Comparison of ENCODE assay signal across 12 cellular contexts in the genomic region with DNA sequence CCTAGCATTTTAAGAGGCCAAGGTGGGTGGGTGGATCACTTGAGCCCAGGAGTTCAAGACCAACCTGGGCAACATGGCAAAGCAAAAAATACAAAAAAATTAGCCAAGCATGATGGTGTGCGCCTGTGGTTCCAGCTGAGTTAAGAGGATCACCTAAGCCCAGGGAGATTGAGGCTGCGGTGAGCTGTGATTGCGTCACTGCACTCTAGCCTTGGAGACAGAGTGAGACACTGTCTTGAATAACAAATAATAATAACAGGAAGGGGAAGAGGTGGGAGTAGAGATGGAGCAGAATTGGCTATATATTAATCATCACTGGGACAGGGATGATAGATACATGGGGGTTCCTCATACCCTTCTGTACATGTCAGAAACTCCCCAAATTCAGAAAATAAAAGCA. TPM values are rescaled to one million over a fixed set of nuclear protein-coding genes. Genes with fewer than 3 reads are reported as not detected.
DNase-seq lines count a peak whose midpoint lies in the region; ATAC-seq, FAIRE-seq and TF ChIP-seq lines count a peak whose summit lies in the region.
"Had no signal": no experiment of that assay in that cellular context is flagged by ENCODE, and none has a peak within 500 bp of the region (broad histone marks: within the 10 kb centered on the region; RNA-seq: fewer than 3 reads in every experiment).

No MANE protein-coding gene starts in this region.

- H3K4me2 ChIP-seq in GM23248 (ENCODE audit: unreplicated experiment), result no peak overlapping the region

- TF ChIP-seq CTCF in brain microvascular endothelial cell (IDR thresholded peaks at IDR 0.05; ENCODE audit: low read depth, low read length, missing control alignments), result no peak

- 84 to 85% methylated on average over 3 of the region's 3 CpGs for WGBS in GM23248 (ENCODE audit: low coverage in 1 of 2, low lambda C conversion rate in 2 of 2, missing lambda C conversion rate in 2 of 2), 2 experiments

- in situ Hi-C loops in GM23248 (cut with MboI) (no loop called here), brain microvascular endothelial cell (cut with HindIII; ENCODE audit: low pct_ligation_motif_present, low sequenced_read_pairs) (no loop called here)

- H3K36me3 ChIP-seq in GM23248 (ENCODE audit: low read depth), result peaks cover 32% of the 10 kb centered on the region
- H3K36me3 ChIP-seq in brain microvascular endothelial cell (replicated peaks), result peaks cover 7% of the 10 kb centered on the region

- ATAC-seq in T-cell (replicated peaks in 1 of 4) (peak in 3 of 4 experiments; percentile 56 to 83 (median 80)), HG03045 (IDR thresholded peaks at IDR 0.05; ENCODE audit: unreplicated experiment) (no peak)

- H3K9me2 ChIP-seq in GM23248 (ENCODE audit: insufficient read depth), result no peaks in the 10 kb centered on the region

- no peak overlapping the region for H2AFZ ChIP-seq in GM23248

- H3K27me3 ChIP-seq in GM23248 (replicated peaks; ENCODE audit: insufficient read depth), result no peaks in the 10 kb centered on the region
- H3K27me3 ChIP-seq in brain microvascular endothelial cell (replicated peaks), result no peaks in the 10 kb centered on the region
- H3K27me3 ChIP-seq: spleen had no signal

- H3K9ac ChIP-seq in GM23248, result no peak overlapping the region

- CTCF ChIA-PET in T-cell (lab: Charles Lee), result interaction anchor here in 1 of 2 donors (0.6 kb wide), 1 partner anchor 200 kb away, joined by 3 read pairs; no protein-coding TSS in a partner anchor

- peaks cover 29% of the 10 kb centered on the region for H3K4me1 ChIP-seq in GM23248 (ENCODE audit: insufficient read depth)

- DNase-seq in GM23248 (peak; percentile 61), T-cell (peak in 28 of 34 experiments; percentile 9 to 52 (median 24)), brain microvascular endothelial cell (peak; percentile 94), non-pigmented ciliary epithelial cell (ENCODE audit: low read depth) (peak; percentile 89), A172 (ENCODE audit: low spot score) (no peak), GM19239 (ENCODE audit: insufficient read length, low spot score) (no peak), NCI-H187 treated with DMSO at 0.1 percent for 48 hours (lab: John Stamatoyannopoulos, UW) (no peak)
- DNase-seq: amniotic stem cell, midbrain, NCI-H526, spleen had no signal

- no peak for FAIRE-seq in GM19239 (lab: Jason Lieb, UNC)

- H3K36me3 Mint-ChIP-seq in T-cell, result peaks cover 33% of the 10 kb centered on the region

- H3K4me3 Mint-ChIP-seq in T-cell, result no peak overlapping the region

- H3K4me3 ChIP-seq in GM23248 (no peak overlapping the region), brain microvascular endothelial cell (ENCODE audit: low read depth, low read length) (no peak overlapping the region)
- H3K4me3 ChIP-seq: spleen had no signal

- no peaks in the 10 kb centered on the region for H3K27me3 Mint-ChIP-seq in T-cell

- peak overlapping the region; percentile 37 for H3K27ac ChIP-seq in GM23248
- peak overlapping the region; percentile 80 for H3K27ac ChIP-seq in brain microvascular endothelial cell
- H3K27ac ChIP-seq: spleen had no signal

- POLR2A ChIA-PET in T-cell (lab: Charles Lee), result interaction anchor here in 1 of 2 donors (0.6 kb wide), 1 partner anchor 8 kb away, joined by 3 read pairs; no protein-coding TSS in a partner anchor

- H3K9me3 Mint-ChIP-seq in T-cell, result no peaks in the 10 kb centered on the region

- peaks cover 8 to 27% (median 22%) of the 10 kb centered on the region in 3 donors for H3K4me1 Mint-ChIP-seq in T-cell

- no peaks in the 10 kb centered on the region for H3K9me3 ChIP-seq in GM23248 (ENCODE audit: low read depth)
- H3K9me3 ChIP-seq: spleen had no signal

- H3F3A ChIP-seq in GM23248 (ENCODE audit: insufficient read depth), result peaks cover 24% of the 10 kb centered on the region; the same call in 1 of the 2 replicates

- peak overlapping the region; percentile 45 to 70 for H3K27ac Mint-ChIP-seq in T-cell

- H3K79me2 ChIP-seq in GM23248 (ENCODE audit: insufficient read depth), result peaks cover 79% of the 10 kb centered on the region

- no peaks in the 10 kb centered on the region for H4K20me1 ChIP-seq in GM23248 (ENCODE audit: insufficient read depth)

RNA-seq across cellular contexts. Expression of gene NMB, which starts 23.8 kb away (rescaled TPM):
- total RNA-seq in GM23248 (2014; rRNA removed; shearing (Covaris generic)), result 7.7 and 14.0 TPM in 2 replicates
- polyA plus RNA-seq in GM23248 (2016; fragmentation: Nextera tagmentation; extraction: Ambion mirVana), result 8.2 and 11.1 TPM in 2 replicates
- total RNA-seq in T-cell, result 1 to 10 TPM; 1.3 to 3.5 (median 2.9) TPM
- total RNA-seq in A172 (2014; rRNA removed; shearing (Covaris generic)), result 0.53 and 2.8 TPM in 2 replicates

RNA-seq across cellular contexts. Expression of gene WDR73, which starts 27.7 kb away (rescaled TPM):
- total RNA-seq in GM23248 (2014; rRNA removed; shearing (Covaris generic)), result 26.0 and 31.9 TPM in 2 replicates
- 25.2 and 25.6 TPM in 2 replicates for polyA plus RNA-seq in GM23248 (2016; fragmentation: Nextera tagmentation; extraction: Ambion mirVana)
- total RNA-seq in T-cell, result 10 to 100 TPM; 24.4 to 39.0 (median 36.3) TPM
- 17.8 and 19.0 TPM in 2 replicates for total RNA-seq in A172 (2014; rRNA removed; shearing (Covaris generic))

RNA-seq across cellular contexts. Expression of gene SEC11A, which starts 34.1 kb away (rescaled TPM):
- total RNA-seq in GM23248 (2014; rRNA removed; shearing (Covaris generic)), result 223 and 257 TPM in 2 replicates
- 214 and 217 TPM in 2 replicates for polyA plus RNA-seq in GM23248 (2016; fragmentation: Nextera tagmentation; extraction: Ambion mirVana)
- total RNA-seq in T-cell, result 10 to 100 TPM; 52.3 to 68.9 (median 66.5) TPM
- 262 and 270 TPM in 2 replicates for total RNA-seq in A172 (2014; rRNA removed; shearing (Covaris generic))

Comparison
In these comparisons a context has a peak if more than half of its experiments do, and no peak if none do; other contexts are left out.
1. DNase-seq: peak in GM23248 (single experiment), T-cell (28 of 34), brain microvascular endothelial cell (single experiment) and non-pigmented ciliary epithelial cell (single experiment); none in A172 (single experiment), GM19239 (single experiment) and NCI-H187 treated with DMSO at 0.1 percent for 48 hours (single experiment).